ENCODE assay signal across 22 cellular contexts in genomic region chr5:139875957-139876356, GRCh38.
A peak's percentile ranks its signal among the peaks of the same experiment; 100 is the strongest.
DNase-seq lines count a peak whose midpoint lies in the region; ATAC-seq, FAIRE-seq and TF ChIP-seq lines count a peak whose summit lies in the region.
"Had no signal": no experiment of that assay in that cellular context is flagged by ENCODE, and none has a peak within 500 bp of the region (broad histone marks: within the 10 kb centered on the region; RNA-seq: fewer than 3 reads in every experiment).

No MANE protein-coding gene starts in this region.

- POLR2A ChIA-PET in HEK293 (lab: Yijun Ruan, JAX), result no interaction called here
- POLR2A ChIA-PET in PC-9 (lab: Charles Lee; ENCODE audit: unreplicated experiment), result no interaction called here
- POLR2A ChIA-PET in K562 (lab: Yijun Ruan, JAX), result no interaction called here

- TF ChIP-seq RAD21 in K562 (CRISPR knock-in tag; conservative IDR thresholded peaks at IDR 0.05 in 1 of 2, IDR thresholded peaks at IDR 0.05 in 1 of 2), result no peak

- H3K9me1 ChIP-seq in K562 (ENCODE audit: control insufficient read depth, insufficient read depth, low read length), result no peaks in the 10 kb centered on the region

- H3K27me3 ChIP-seq in PC-9 (ENCODE audit: insufficient read depth, low read depth), result no peaks in the 10 kb centered on the region
- peaks cover 3 to 27% of the 10 kb centered on the region in 2 experiments; a peak in 2 of 5 replicates for H3K27me3 ChIP-seq in K562 (ENCODE audit: control insufficient read depth in 2 of 2, insufficient read depth in 2 of 2, low read length in 2 of 2)
- H3K27me3 ChIP-seq: BE2C, BLaER1 had no signal

- no peaks in the 10 kb centered on the region for H3K9me3 ChIP-seq in HEK293 (ENCODE audit: control insufficient read depth, insufficient read depth, low read depth, low read length)
- H3K9me3 ChIP-seq in PC-9 (ENCODE audit: insufficient read depth, low read depth), result peaks cover 4% of the 10 kb centered on the region; the same call in 1 of the 2 replicates
- 0 out of 2 replicates have a peak, but pooled peaks cover 2% of the 10 kb centered on the region for H3K9me3 ChIP-seq in K562 (replicated peaks; ENCODE audit: control insufficient read depth, insufficient read depth, low read depth, low read length)
- H3K9me3 ChIP-seq: BE2C, Caco-2 had no signal

- H3K4me3 ChIP-seq in HEK293 (ENCODE audit: low read depth, low read length) (no peak overlapping the region), PC-9 (no peak overlapping the region), K562 (no peak overlapping the region)
- H3K4me3 ChIP-seq: BLaER1 had no signal

- intact Hi-C loops in PC-9 (cut with micrococcal nuclease; ENCODE audit: unreplicated experiment), result no loop called here
- intact Hi-C loops in K562 (cut with micrococcal nuclease), result no loop called here
- intact Hi-C loops in posterior vena cava (cut with DNase I), result no loop called here

- no peaks in the 10 kb centered on the region for H3K9me2 ChIP-seq in PC-9 (ENCODE audit: insufficient read depth)

- H3K4me2 ChIP-seq in PC-9 (no peak overlapping the region), K562 (ENCODE audit: insufficient read depth, low read length) (no peak overlapping the region)
- H3K4me2 ChIP-seq: BLaER1 had no signal

- ATAC-seq in K562, result no peak
- ATAC-seq: CD8-positive, alpha-beta T cell had no signal

- H4K20me1 ChIP-seq in PC-9 (ENCODE audit: insufficient read depth) (no peaks in the 10 kb centered on the region), K562 (replicated peaks; ENCODE audit: control insufficient read depth, insufficient read depth, low read length) (0 out of 2 replicates have a peak, but pooled peaks cover 4% of the 10 kb centered on the region)
- H4K20me1 ChIP-seq: BLaER1 had no signal

- TF ChIP-seq POLR2A in K562 (conservative IDR thresholded peaks at IDR 0.05), result no peak

- peaks cover 0 to 8% of the 10 kb centered on the region in 2 experiments; a peak in 1 of 3 replicates for H3K36me3 ChIP-seq in HEK293 (ENCODE audit: control insufficient read depth in 2 of 2, insufficient read depth in 1 of 2, low read length in 2 of 2)
- no peaks in the 10 kb centered on the region for H3K36me3 ChIP-seq in PC-9 (ENCODE audit: low read depth)
- no peaks in the 10 kb centered on the region for H3K36me3 ChIP-seq in K562 (ENCODE audit: control insufficient read depth, insufficient read depth, low read length)
- H3K36me3 ChIP-seq: BE2C, BLaER1 had no signal

- WGBS in K562 (ENCODE audit: insufficient coverage, low coverage, missing lambda C conversion rate), result 0% methylated on average over 2 of the region's 2 CpGs

- FAIRE-seq in K562 (lab: Jason Lieb, UNC), result no peak
- FAIRE-seq: A204.1, D721Med, G401.6, GM12891, GM19239 had no signal

- no peak for TF ChIP-seq EP300 in K562 (IDR thresholded peaks at IDR 0.05; ENCODE audit: low read length)

- H2AFZ ChIP-seq in PC-9 (no peak overlapping the region), K562 (ENCODE audit: low read depth, low read length) (no peak overlapping the region)

- H3F3A ChIP-seq in PC-9 (ENCODE audit: insufficient read depth, low read depth), result peaks cover 14% of the 10 kb centered on the region; the same call in 1 of the 2 replicates

- H3K4me1 ChIP-seq in HEK293 (ENCODE audit: control insufficient read depth, insufficient read depth, low read length) (peaks cover 13% of the 10 kb centered on the region), PC-9 (replicated peaks; ENCODE audit: insufficient read depth) (peaks cover 26% of the 10 kb centered on the region), K562 (replicated peaks in 1 of 2; ENCODE audit: control insufficient read depth in 2 of 2, insufficient read depth in 2 of 2, low read length in 2 of 2) (peaks cover 10 to 22% of the 10 kb centered on the region in 2 experiments)
- H3K4me1 ChIP-seq: Caco-2 had no signal

- no peak overlapping the region for H3K27ac ChIP-seq in HEK293 (ENCODE audit: extremely low read depth, low read depth, low read length)
- H3K27ac ChIP-seq in PC-9, result peak overlapping the region; percentile 74; the same call in 1 of the 2 replicates
- no peak overlapping the region for H3K27ac ChIP-seq in K562 (ENCODE audit: extremely low read depth, low read depth, low read length)
- H3K27ac ChIP-seq in caudate nucleus (ENCODE audit: low read depth, low read length), result no peak overlapping the region
- H3K27ac ChIP-seq: BLaER1, C4-2B had no signal

- in situ Hi-C loops in K562 (cut with MboI), result no loop called here

- no peak for TF ChIP-seq CTCF in HEK293 (tag by site-specific recombination; IDR thresholded peaks at IDR 0.05)
- TF ChIP-seq CTCF in PC-9 (conservative IDR thresholded peaks at IDR 0.05), result no peak
- TF ChIP-seq CTCF in K562 (IDR thresholded peaks at IDR 0.05 in 2 of 3, conservative IDR thresholded peaks at IDR 0.05 in 1 of 3; ENCODE audit: insufficient read depth in 2 of 3, low read depth in 1 of 3, low read length in 3 of 3), result no peak

- DNase-seq in PC-9 (no peak), K562 (ENCODE audit: extremely low read depth in 1 of 4, low spot score in 3 of 4) (no peak), posterior vena cava (ENCODE audit: low spot score) (no peak), UCSD-AML1 (lab: John Stamatoyannopoulos, UW; ENCODE audit: unreplicated experiment) (no peak), caudate nucleus (lab: John Stamatoyannopoulos, UW) (no peak)
- DNase-seq: 8988T; ACHN; BE2C; Caco-2; Calu3; CD4-positive, alpha-beta T cell; CD8-positive, alpha-beta T cell; DMS79 treated with DMSO at 0.1 percent for 48 hours; GF-D8 had no signal

- CTCF ChIA-PET in HEK293 (lab: Yijun Ruan, JAX), result no interaction called here
- CTCF ChIA-PET in PC-9 (lab: Charles Lee), result interaction anchor here (1.3 kb wide), 1 partner anchor 93 kb away, joined by 4 read pairs; no protein-coding TSS in a partner anchor
- CTCF ChIA-PET in K562 (lab: Yijun Ruan, JAX; ENCODE audit: low intra/inter-chr PET ratio), result no interaction called here

- H3K9ac ChIP-seq in K562 (ENCODE audit: insufficient read depth in 1 of 2, low read depth in 2 of 2, low read length in 2 of 2), result no peak overlapping the region
- H3K9ac ChIP-seq: BLaER1 had no signal

- BruUV-seq in PC-9 (replicated peaks; lab: Mats Ljungman, UMichigan) (no TSS peak), K562 (replicated peaks; lab: Mats Ljungman, UMichigan) (no TSS peak)

- H3K79me2 ChIP-seq in PC-9 (ENCODE audit: low read depth) (no peaks in the 10 kb centered on the region), K562 (ENCODE audit: control insufficient read depth, insufficient read depth, low read length) (no peaks in the 10 kb centered on the region)

TF ChIP-seq in HEK293, 187 proteins besides CTCF, POLR2A, EP300 and RAD21 (continues in another document):
- no peak for TF ChIP-seq TSHZ1 (tag by site-specific recombination; IDR thresholded peaks at IDR 0.05; ENCODE audit: borderline replicate concordance)

TF ChIP-seq in K562, 482 proteins besides CTCF, POLR2A, EP300 and RAD21:
- TF ChIP-seq RERE (CRISPR knock-in tag; IDR thresholded peaks at IDR 0.05; ENCODE audit: borderline replicate concordance), result no peak
- TF ChIP-seq ZNF146 (CRISPR knock-in tag; IDR thresholded peaks at IDR 0.05; ENCODE audit: unreplicated experiment), result peak; percentile 39
- no peak for TF ChIP-seq SMARCB1 (IDR thresholded peaks at IDR 0.05; ENCODE audit: insufficient read length, low read depth)
- TF ChIP-seq SPI1 (IDR thresholded peaks at IDR 0.05; ENCODE audit: borderline replicate concordance, low read depth, low read length), result no peak
TF ChIP-seq in K562: peak in this region for 1.

Comparison
In these comparisons a context has a peak if more than half of its experiments do, and no peak if none do; other contexts are left out.
1. Of the 44 proteins assayed by ChIP-seq in both K562 and HEK293: peak only in K562: none; only in HEK293: none; in both: ZNF146; in neither: 43.